In the genomic region with DNA sequence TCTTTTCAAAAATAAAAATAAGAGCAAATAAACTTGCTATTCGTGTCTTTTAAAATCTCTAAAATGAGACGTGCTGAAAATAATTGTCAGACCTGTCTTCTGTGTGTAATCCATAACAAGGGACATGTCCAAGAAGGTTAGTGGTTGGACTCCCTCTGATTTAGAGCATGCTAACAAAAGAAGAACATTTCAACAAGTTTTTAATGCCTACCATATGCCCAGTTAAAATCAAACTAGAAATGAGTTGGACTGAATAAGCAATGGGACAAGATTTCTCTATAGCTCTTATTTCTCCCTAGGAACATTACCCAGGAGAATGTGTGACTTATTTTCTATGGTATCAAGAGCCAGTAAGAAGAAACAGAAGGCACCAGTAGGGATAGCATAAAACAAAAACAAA, we compare ENCODE assay signal across 18 cellular contexts.
DNase-seq lines count a peak whose midpoint lies in the region; ATAC-seq and TF ChIP-seq lines count a peak whose summit lies in the region.
"Had no signal": no experiment of that assay in that cellular context is flagged by ENCODE, and none has a peak within 500 bp of the region (broad histone marks: within the 10 kb centered on the region; RNA-seq: fewer than 3 reads in every experiment).

No MANE protein-coding gene starts in this region.

- 16 to 18% methylated on average over 2 of the region's 2 CpGs for WGBS in GM23248 (ENCODE audit: low coverage in 1 of 2, low lambda C conversion rate in 2 of 2, missing lambda C conversion rate in 2 of 2), 2 experiments
- 57% methylated on average over 2 of the region's 2 CpGs for WGBS in prostate gland

- H3K9me3 ChIP-seq in GM23248 (ENCODE audit: low read depth) (no peaks in the 10 kb centered on the region), RWPE2 (ENCODE audit: severe bottlenecking) (peaks cover 4% of the 10 kb centered on the region), prostate gland (no peaks in the 10 kb centered on the region)

- H3K27ac ChIP-seq in GM23248 (no peak overlapping the region), RWPE2 (ENCODE audit: poor library complexity, severe bottlenecking) (peak overlapping the region; percentile 79), foreskin keratinocyte (peak overlapping the region; percentile 100), prostate gland (no peak overlapping the region)
- H3K27ac ChIP-seq: BLaER1 had no signal

- H3K4me1 ChIP-seq in GM23248 (ENCODE audit: insufficient read depth) (peaks cover 23% of the 10 kb centered on the region), RWPE2 (ENCODE audit: insufficient read depth, poor library complexity, severe bottlenecking) (peaks cover 25% of the 10 kb centered on the region), foreskin keratinocyte (peaks cover 32% of the 10 kb centered on the region), prostate gland (replicated peaks) (no peaks in the 10 kb centered on the region)
- H3K4me1 ChIP-seq: BLaER1 had no signal

- peaks cover 12 to 16% (median 13%) of the 10 kb centered on the region in 3 donors for H3K9me3 Mint-ChIP-seq in T-cell

- peaks cover 18% of the 10 kb centered on the region; the same call in 1 of the 2 replicates for H3F3A ChIP-seq in GM23248 (ENCODE audit: insufficient read depth)

- CTCF ChIA-PET in T-cell (lab: Charles Lee), result no interaction called here

- no peaks in the 10 kb centered on the region for H3K36me3 ChIP-seq in GM23248 (ENCODE audit: low read depth)
- H3K36me3 ChIP-seq in RWPE2 (ENCODE audit: low read depth), result no peaks in the 10 kb centered on the region
- no peaks in the 10 kb centered on the region for H3K36me3 ChIP-seq in prostate gland
- H3K36me3 ChIP-seq: BLaER1 had no signal

- TF ChIP-seq POLR2A in prostate gland (IDR thresholded peaks at IDR 0.05), result no peak

- POLR2A ChIA-PET in T-cell (lab: Charles Lee), result no interaction called here

- H3K79me2 ChIP-seq in GM23248 (ENCODE audit: insufficient read depth), result no peaks in the 10 kb centered on the region

- H3K4me3 ChIP-seq in GM23248, result no peak overlapping the region
- no peak overlapping the region for H3K4me3 ChIP-seq in RWPE2 (ENCODE audit: severe bottlenecking)
- no peak overlapping the region for H3K4me3 ChIP-seq in prostate gland
- H3K4me3 ChIP-seq: BLaER1 had no signal

- H3K27ac Mint-ChIP-seq in T-cell, result no peak overlapping the region
- H3K27ac Mint-ChIP-seq: CD14-positive monocyte; CD4-positive, alpha-beta memory T cell; HFFc6 had no signal

- peak overlapping the region; percentile 12; the same call in 1 of the 2 replicates for H2AFZ ChIP-seq in GM23248

- H4K20me1 ChIP-seq in GM23248 (ENCODE audit: insufficient read depth), result no peaks in the 10 kb centered on the region
- H4K20me1 ChIP-seq: BLaER1 had no signal

- H3K36me3 Mint-ChIP-seq in T-cell, result no peaks in the 10 kb centered on the region
- H3K36me3 Mint-ChIP-seq: CD14-positive monocyte; CD4-positive, alpha-beta memory T cell had no signal

- no peak overlapping the region for H3K4me3 Mint-ChIP-seq in T-cell
- H3K4me3 Mint-ChIP-seq: CD14-positive monocyte; CD4-positive, alpha-beta memory T cell; HFFc6 had no signal

- ATAC-seq in RWPE2 (ENCODE audit: low read depth) (no peak), foreskin keratinocyte (no peak), T-cell (replicated peaks in 1 of 4) (no peak)
- ATAC-seq: HCT116 had no signal

- DNase-seq in GM23248 (no peak), RWPE2 (ENCODE audit: low spot score) (no peak), foreskin keratinocyte (no peak), NCI-H2171 treated with DMSO at 0.1 percent for 48 hours (lab: John Stamatoyannopoulos, UW) (no peak), prostate gland (ENCODE audit: low spot score) (no peak), T-cell (no peak)
- no peak for DNase-seq in stimulated activated CD4-positive, alpha-beta T cell treated with anti-CD3 and anti-CD28 coated beads, Interleukin-4, amount 100 ng/mL, for 1 hour
- DNase-seq: CD4-positive, alpha-beta memory T cell; DMS153; DMS79; GF-D8; GOT3; H7; HFFc6; IMR-90 had no signal

- H3K4me2 ChIP-seq in GM23248 (ENCODE audit: unreplicated experiment), result peak overlapping the region; percentile 5
- H3K4me2 ChIP-seq: BLaER1 had no signal

- in situ Hi-C loops in GM23248 (cut with MboI), result no loop called here

- H3K27me3 ChIP-seq in GM23248 (replicated peaks; ENCODE audit: insufficient read depth), result no peaks in the 10 kb centered on the region
- H3K27me3 ChIP-seq in RWPE2 (ENCODE audit: insufficient read depth, poor library complexity, severe bottlenecking), result no peaks in the 10 kb centered on the region
- H3K27me3 ChIP-seq in foreskin keratinocyte, result no peaks in the 10 kb centered on the region
- no peaks in the 10 kb centered on the region for H3K27me3 ChIP-seq in prostate gland (replicated peaks; ENCODE audit: insufficient read depth)
- H3K27me3 ChIP-seq: BLaER1 had no signal

- no peak overlapping the region for H3K9ac ChIP-seq in GM23248
- H3K9ac ChIP-seq: BLaER1 had no signal

- TF ChIP-seq CTCF in RWPE2 (IDR thresholded peaks at IDR 0.05; ENCODE audit: poor library complexity, severe bottlenecking), result no peak
- TF ChIP-seq CTCF in foreskin keratinocyte (conservative IDR thresholded peaks at IDR 0.05), result no peak
- no peak for TF ChIP-seq CTCF in prostate gland (IDR thresholded peaks at IDR 0.05)

- no peaks in the 10 kb centered on the region for H3K27me3 Mint-ChIP-seq in T-cell
- H3K27me3 Mint-ChIP-seq: CD4-positive, alpha-beta memory T cell had no signal

- intact Hi-C loops in prostate gland (cut with DNase I), result no loop called here

- H3K4me1 Mint-ChIP-seq in T-cell, result no peaks in the 10 kb centered on the region
- H3K4me1 Mint-ChIP-seq: CD14-positive monocyte; CD4-positive, alpha-beta memory T cell had no signal

- H3K9me2 ChIP-seq in GM23248 (ENCODE audit: insufficient read depth), result no peaks in the 10 kb centered on the region

Comparison
In these comparisons a context has a peak if more than half of its experiments do, and no peak if none do; other contexts are left out.
1. H3K27ac ChIP-seq: peak in RWPE2 (single experiment) and foreskin keratinocyte (single experiment); none in GM23248 (single experiment) and prostate gland (0 of 2).